In the genomic region with DNA sequence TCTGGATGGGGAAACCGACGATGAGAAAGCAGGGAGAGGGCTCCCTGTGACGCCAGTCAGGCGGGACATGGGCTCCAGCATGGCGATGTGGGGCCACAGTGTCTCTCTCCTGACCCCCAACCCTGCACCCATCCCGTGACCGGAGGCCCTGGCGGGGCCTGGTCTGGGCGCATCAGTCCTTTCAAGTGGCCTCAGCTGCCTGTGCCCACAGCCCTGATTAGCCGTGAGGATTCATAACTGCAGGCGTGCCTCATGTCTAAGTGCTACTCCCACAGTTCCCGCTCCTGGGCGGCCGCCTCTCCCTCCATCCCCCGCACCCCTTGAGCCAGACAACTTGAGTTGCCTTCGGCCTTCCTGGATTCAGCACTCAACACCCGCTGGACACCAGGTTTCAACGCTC, we compare ENCODE assay signal across 1 cellular context.
TF ChIP-seq lines count a peak whose summit lies in the region.

No MANE protein-coding gene starts in this region.

TF ChIP-seq in GM23338, 12 proteins besides CTCF, POLR2A, EP300 and RAD21 (continued from another document):
- TF ChIP-seq, protein P1, sequence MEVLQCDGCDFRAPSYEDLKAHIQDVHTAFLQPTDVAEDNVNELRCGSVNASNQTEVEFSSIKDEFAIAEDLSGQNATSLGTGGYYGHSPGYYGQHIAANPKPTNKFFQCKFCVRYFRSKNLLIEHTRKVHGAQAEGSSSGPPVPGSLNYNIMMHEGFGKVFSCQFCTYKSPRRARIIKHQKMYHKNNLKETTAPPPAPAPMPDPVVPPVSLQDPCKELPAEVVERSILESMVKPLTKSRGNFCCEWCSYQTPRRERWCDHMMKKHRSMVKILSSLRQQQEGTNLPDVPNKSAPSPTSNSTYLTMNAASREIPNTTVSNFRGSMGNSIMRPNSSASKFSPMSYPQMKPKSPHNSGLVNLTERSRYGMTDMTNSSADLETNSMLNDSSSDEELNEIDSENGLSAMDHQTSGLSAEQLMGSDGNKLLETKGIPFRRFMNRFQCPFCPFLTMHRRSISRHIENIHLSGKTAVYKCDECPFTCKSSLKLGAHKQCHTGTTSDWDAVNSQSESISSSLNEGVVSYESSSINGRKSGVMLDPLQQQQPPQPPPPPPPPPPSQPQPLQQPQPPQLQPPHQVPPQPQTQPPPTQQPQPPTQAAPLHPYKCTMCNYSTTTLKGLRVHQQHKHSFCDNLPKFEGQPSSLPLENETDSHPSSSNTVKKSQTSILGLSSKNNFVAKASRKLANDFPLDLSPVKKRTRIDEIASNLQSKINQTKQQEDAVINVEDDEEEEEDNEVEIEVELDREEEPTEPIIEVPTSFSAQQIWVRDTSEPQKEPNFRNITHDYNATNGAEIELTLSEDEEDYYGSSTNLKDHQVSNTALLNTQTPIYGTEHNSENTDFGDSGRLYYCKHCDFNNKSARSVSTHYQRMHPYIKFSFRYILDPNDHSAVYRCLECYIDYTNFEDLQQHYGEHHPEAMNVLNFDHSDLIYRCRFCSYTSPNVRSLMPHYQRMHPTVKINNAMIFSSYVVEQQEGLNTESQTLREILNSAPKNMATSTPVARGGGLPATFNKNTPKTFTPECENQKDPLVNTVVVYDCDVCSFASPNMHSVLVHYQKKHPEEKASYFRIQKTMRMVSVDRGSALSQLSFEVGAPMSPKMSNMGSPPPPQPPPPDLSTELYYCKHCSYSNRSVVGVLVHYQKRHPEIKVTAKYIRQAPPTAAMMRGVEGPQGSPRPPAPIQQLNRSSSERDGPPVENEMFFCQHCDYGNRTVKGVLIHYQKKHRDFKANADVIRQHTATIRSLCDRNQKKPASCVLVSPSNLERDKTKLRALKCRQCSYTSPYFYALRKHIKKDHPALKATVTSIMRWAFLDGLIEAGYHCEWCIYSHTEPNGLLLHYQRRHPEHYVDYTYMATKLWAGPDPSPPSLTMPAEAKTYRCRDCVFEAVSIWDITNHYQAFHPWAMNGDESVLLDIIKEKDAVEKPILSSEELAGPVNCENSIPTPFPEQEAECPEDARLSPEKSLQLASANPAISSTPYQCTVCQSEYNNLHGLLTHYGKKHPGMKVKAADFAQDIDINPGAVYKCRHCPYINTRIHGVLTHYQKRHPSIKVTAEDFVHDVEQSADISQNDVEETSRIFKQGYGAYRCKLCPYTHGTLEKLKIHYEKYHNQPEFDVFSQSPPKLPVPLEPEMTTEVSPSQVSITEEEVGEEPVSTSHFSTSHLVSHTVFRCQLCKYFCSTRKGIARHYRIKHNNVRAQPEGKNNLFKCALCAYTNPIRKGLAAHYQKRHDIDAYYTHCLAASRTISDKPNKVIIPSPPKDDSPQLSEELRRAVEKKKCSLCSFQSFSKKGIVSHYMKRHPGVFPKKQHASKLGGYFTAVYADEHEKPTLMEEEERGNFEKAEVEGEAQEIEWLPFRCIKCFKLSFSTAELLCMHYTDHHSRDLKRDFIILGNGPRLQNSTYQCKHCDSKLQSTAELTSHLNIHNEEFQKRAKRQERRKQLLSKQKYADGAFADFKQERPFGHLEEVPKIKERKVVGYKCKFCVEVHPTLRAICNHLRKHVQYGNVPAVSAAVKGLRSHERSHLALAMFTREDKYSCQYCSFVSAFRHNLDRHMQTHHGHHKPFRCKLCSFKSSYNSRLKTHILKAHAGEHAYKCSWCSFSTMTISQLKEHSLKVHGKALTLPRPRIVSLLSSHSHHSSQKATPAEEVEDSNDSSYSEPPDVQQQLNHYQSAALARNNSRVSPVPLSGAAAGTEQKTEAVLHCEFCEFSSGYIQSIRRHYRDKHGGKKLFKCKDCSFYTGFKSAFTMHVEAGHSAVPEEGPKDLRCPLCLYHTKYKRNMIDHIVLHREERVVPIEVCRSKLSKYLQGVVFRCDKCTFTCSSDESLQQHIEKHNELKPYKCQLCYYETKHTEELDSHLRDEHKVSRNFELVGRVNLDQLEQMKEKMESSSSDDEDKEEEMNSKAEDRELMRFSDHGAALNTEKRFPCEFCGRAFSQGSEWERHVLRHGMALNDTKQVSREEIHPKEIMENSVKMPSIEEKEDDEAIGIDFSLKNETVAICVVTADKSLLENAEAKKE (CRISPR knock-in tag; IDR thresholded peaks at IDR 0.05): no peak
- TF ChIP-seq EZH2 (IDR thresholded peaks at IDR 0.05; ENCODE audit: low read depth, unreplicated experiment) (no peak), POLR2AphosphoS5 (IDR thresholded peaks at IDR 0.05; ENCODE audit: low read depth) (no peak)
TF ChIP-seq in GM23338: peak in this region for 0.
